17 cellular contexts compared by ENCODE assay signal in genomic region chr13:80086304-80086721, GRCh38.
DNase-seq lines count a peak whose midpoint lies in the region; ATAC-seq, FAIRE-seq and TF ChIP-seq lines count a peak whose summit lies in the region.
"Had no signal": no experiment of that assay in that cellular context is flagged by ENCODE, and none has a peak within 500 bp of the region (broad histone marks: within the 10 kb centered on the region; RNA-seq: fewer than 3 reads in every experiment).

No MANE protein-coding gene starts in this region.

- H3K27me3 ChIP-seq in smooth muscle cell (ENCODE audit: low read depth) (no peaks in the 10 kb centered on the region), HepG2 (ENCODE audit: control insufficient read depth in 1 of 2, insufficient read depth in 2 of 2, low read length in 2 of 2) (no peaks in the 10 kb centered on the region)
- H3K27me3 ChIP-seq: body of pancreas, gastroesophageal sphincter had no signal

- DNase-seq in H54 (ENCODE audit: insufficient read length, low spot score) (no peak), RKO (ENCODE audit: low spot score) (peak; percentile 42), fibroblast of the aortic adventitia (ENCODE audit: low read depth) (peak; percentile 14), smooth muscle cell (lab: John Stamatoyannopoulos, UW; ENCODE audit: unreplicated experiment) (no peak), HepG2 (ENCODE audit: low spot score) (no peak)
- DNase-seq: activated CD4-positive, alpha-beta memory T cell treated with anti-CD3 and anti-CD28 coated beads, Interleukin-2, amount 10 ng/mL, durations not matched to agents 7 days and 5 days; activated naive CD4-positive, alpha-beta T cell treated with anti-CD3 and anti-CD28 coated beads, Interleukin-2, amount 10 ng/mL, durations not matched to agents 7 days and 5 days; activated T-cell treated with anti-CD3 and anti-CD28 coated beads, Interleukin-2, amount 50 U/mL, for 4 hours; body of pancreas; NCI-H1436 treated with DMSO at 0.1 percent for 48 hours; NCI-H345; SHP77 treated with DMSO at 0.1 percent for 48 hours had no signal

- in situ Hi-C loops in HepG2 (cut with HindIII; ENCODE audit: extremely low pct_ligation_motif_present, low pct_unique_long_range_greater_than_20kb): no loop called here

- CTCF ChIA-PET in HepG2 (lab: Yijun Ruan, JAX; ENCODE audit: low intra/inter-chr PET ratio, low total read pairs): no interaction called here

- TF ChIP-seq RAD21 in HepG2 (CRISPR knock-in tag; IDR thresholded peaks at IDR 0.05): no peak

- intact Hi-C loops in HepG2 (cut with micrococcal nuclease; ENCODE audit: unreplicated experiment): no loop called here

- 75% methylated on average over 3 of the region's 3 CpGs for WGBS in smooth muscle cell (ENCODE audit: low lambda C conversion rate)
- 3% methylated on average over 3 of the region's 3 CpGs for WGBS in HepG2 (ENCODE audit: low lambda C conversion rate)

- no peak for ATAC-seq in HepG2
- no peak for ATAC-seq in GM18868 (IDR thresholded peaks at IDR 0.05; ENCODE audit: unreplicated experiment)
- ATAC-seq in GM18519 (IDR thresholded peaks at IDR 0.05; ENCODE audit: low FRiP score, unreplicated experiment): no peak
- ATAC-seq: activated T-cell treated with anti-CD3 and anti-CD28 coated beads, Interleukin-2, amount 50 U/mL, for 4 hours; body of pancreas; gastroesophageal sphincter had no signal

- H3K4me2 ChIP-seq in smooth muscle cell (no peak overlapping the region), HepG2 (ENCODE audit: low read depth, low read length) (no peak overlapping the region)

- H3K79me2 ChIP-seq in smooth muscle cell (ENCODE audit: low read depth) (no peaks in the 10 kb centered on the region), HepG2 (ENCODE audit: insufficient read depth, low read length) (no peaks in the 10 kb centered on the region)

- TF ChIP-seq CTCF in fibroblast of the aortic adventitia (IDR thresholded peaks at IDR 0.05; ENCODE audit: insufficient read depth, low read length) (no peak), smooth muscle cell (IDR thresholded peaks at IDR 0.05; ENCODE audit: borderline replicate concordance, insufficient read depth, poor library complexity, severe bottlenecking) (no peak), HepG2 (CRISPR knock-in tag; IDR thresholded peaks at IDR 0.05) (no peak)

- peak; percentile 64 for FAIRE-seq in H54 (lab: Jason Lieb, UNC)
- no peak for FAIRE-seq in HepG2 (lab: Jason Lieb, UNC)
- FAIRE-seq: D721Med, endothelial cell of umbilical vein had no signal

- TF ChIP-seq POLR2A in H54 (IDR thresholded peaks at IDR 0.05; ENCODE audit: low read depth, low read length): no peak
- no peak for TF ChIP-seq POLR2A in HepG2 (IDR thresholded peaks at IDR 0.05; ENCODE audit: insufficient read depth in 1 of 2, low read depth in 2 of 2, low read length in 2 of 2)

- H3K9ac ChIP-seq in smooth muscle cell (ENCODE audit: low read depth) (no peak overlapping the region), HepG2 (ENCODE audit: insufficient read depth, low read depth, low read length) (no peak overlapping the region)

- POLR2A ChIA-PET in HepG2 (lab: Yijun Ruan, JAX): no interaction called here

- H4K20me1 ChIP-seq in smooth muscle cell (ENCODE audit: low read depth): no peaks in the 10 kb centered on the region
- no peaks in the 10 kb centered on the region for H4K20me1 ChIP-seq in HepG2 (ENCODE audit: insufficient read depth, low read length)

- TF ChIP-seq EP300 in HepG2 (IDR thresholded peaks at IDR 0.05; ENCODE audit: low read depth in 2 of 2, low read length in 2 of 2) (no peak), HepG2 (CRISPR knock-in tag; IDR thresholded peaks at IDR 0.05; ENCODE audit: borderline replicate concordance) (no peak)

- H3K27ac ChIP-seq in smooth muscle cell (ENCODE audit: low read depth) (peak overlapping the region; percentile 75), HepG2 (ENCODE audit: extremely low read length, insufficient read depth, low read length) (no peak overlapping the region)
- H3K27ac ChIP-seq: body of pancreas, gastroesophageal sphincter had no signal

- peak overlapping the region; percentile 0 for H2AFZ ChIP-seq in smooth muscle cell (ENCODE audit: low read depth)
- H2AFZ ChIP-seq in HepG2 (ENCODE audit: low read length): no peak overlapping the region

- H3K36me3 ChIP-seq in smooth muscle cell (ENCODE audit: low read depth): no peaks in the 10 kb centered on the region
- no peaks in the 10 kb centered on the region for H3K36me3 ChIP-seq in HepG2 (replicated peaks in 1 of 2; ENCODE audit: control insufficient read depth in 1 of 2, insufficient read depth in 2 of 2, low read length in 2 of 2)
- H3K36me3 ChIP-seq: gastroesophageal sphincter had no signal

- BruUV-seq in HepG2 (replicated peaks; lab: Mats Ljungman, UMichigan): no TSS peak

- H3K4me1 ChIP-seq in smooth muscle cell (ENCODE audit: low read depth) (peaks cover 8% of the 10 kb centered on the region), HepG2 (ENCODE audit: insufficient read depth, low read length) (no peaks in the 10 kb centered on the region)

- H3K4me3 ChIP-seq in fibroblast of the aortic adventitia (ENCODE audit: low read depth, low read length) (no peak overlapping the region), smooth muscle cell (no peak overlapping the region), HepG2 (replicated peaks in 1 of 3; ENCODE audit: insufficient read depth in 1 of 3, low read depth in 2 of 3, low read length in 3 of 3) (no peak overlapping the region)
- H3K4me3 ChIP-seq: body of pancreas, gastroesophageal sphincter had no signal

- H3F3A ChIP-seq in smooth muscle cell (ENCODE audit: low read depth): no peaks in the 10 kb centered on the region

- H3K9me3 ChIP-seq in smooth muscle cell (replicated peaks; ENCODE audit: low read depth) (no peaks in the 10 kb centered on the region), HepG2 (ENCODE audit: low read length) (no peaks in the 10 kb centered on the region)
- H3K9me3 ChIP-seq: body of pancreas, gastroesophageal sphincter had no signal

TF ChIP-seq in HepG2, 621 proteins besides CTCF, POLR2A, EP300 and RAD21:
- TF ChIP-seq, protein P1, sequence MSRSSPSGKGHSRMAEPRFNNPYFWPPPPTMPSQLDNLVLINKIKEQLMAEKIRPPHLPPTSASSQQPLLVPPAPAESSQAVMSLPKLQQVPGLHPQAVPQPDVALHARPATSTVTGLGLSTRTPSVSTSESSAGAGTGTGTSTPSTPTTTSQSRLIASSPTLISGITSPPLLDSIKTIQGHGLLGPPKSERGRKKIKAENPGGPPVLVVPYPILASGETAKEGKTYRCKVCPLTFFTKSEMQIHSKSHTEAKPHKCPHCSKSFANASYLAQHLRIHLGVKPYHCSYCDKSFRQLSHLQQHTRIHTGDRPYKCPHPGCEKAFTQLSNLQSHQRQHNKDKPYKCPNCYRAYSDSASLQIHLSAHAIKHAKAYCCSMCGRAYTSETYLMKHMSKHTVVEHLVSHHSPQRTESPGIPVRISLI (CRISPR knock-in tag; IDR thresholded peaks at IDR 0.05; ENCODE audit: borderline replicate concordance): no peak
- TF ChIP-seq ZKSCAN5 (CRISPR knock-in tag; IDR thresholded peaks at IDR 0.05) (no peak), ZMAT5 (CRISPR knock-in tag; IDR thresholded peaks at IDR 0.05; ENCODE audit: borderline replicate concordance, low read depth) (no peak), FOSL1 (CRISPR knock-in tag; IDR thresholded peaks at IDR 0.05; ENCODE audit: borderline replicate concordance) (no peak), FOXK1 (CRISPR knock-in tag; IDR thresholded peaks at IDR 0.05; ENCODE audit: borderline replicate concordance, low read depth) (no peak)

Comparison
In these comparisons a context has a peak if more than half of its experiments do, and no peak if none do; other contexts are left out.
1. DNase-seq: peak in RKO (single experiment) and fibroblast of the aortic adventitia (single experiment); none in H54 (single experiment), smooth muscle cell (single experiment) and HepG2 (single experiment).